ENCODE assay signal across 8 cellular contexts in the genomic region with DNA sequence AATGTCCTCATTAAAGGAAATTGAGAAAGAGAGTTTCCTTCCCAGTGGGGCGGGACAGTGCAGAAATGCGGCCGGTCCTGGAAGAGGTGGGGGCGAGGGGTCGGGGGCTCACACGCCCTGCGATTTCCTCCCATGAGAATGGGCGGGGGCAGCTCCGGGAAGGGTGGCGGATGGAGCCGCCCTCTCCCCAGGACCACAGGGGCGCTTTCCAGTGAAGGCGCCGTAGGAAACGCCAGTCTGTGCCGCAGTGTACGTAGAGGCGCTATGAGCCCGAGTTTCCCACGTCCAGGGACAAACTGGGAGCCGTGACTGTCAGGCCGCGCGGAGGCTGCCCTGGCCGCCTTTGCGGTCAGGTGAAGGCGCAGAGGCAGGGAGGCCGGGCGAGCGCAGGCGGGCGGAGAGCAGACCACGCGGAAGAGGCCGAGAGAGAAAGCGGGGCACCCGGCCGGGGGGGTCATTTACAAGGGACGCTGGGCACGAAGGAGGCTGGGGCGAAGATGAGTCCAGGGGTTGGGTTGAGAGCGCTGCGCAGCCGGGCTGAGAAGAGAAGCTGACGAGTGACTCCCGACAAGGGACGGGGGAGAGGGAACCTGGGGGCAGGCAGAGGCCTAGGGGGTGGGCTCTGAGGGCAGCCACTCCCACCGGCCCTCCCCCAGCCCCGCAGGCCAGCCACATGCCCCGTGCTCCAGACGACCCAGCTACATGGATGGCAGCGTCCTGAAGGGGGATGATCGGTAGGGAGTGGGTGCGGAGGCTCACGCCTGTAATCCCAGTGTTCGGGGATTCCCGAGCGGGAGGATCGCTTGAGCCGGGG. TPM values are rescaled to one million over a fixed set of nuclear protein-coding genes. Genes with fewer than 3 reads are reported as not detected.
A peak's percentile ranks its signal among the peaks of the same experiment; 100 is the strongest.
DNase-seq lines count a peak whose midpoint lies in the region; ATAC-seq and TF ChIP-seq lines count a peak whose summit lies in the region.

No MANE protein-coding gene starts in this region.

- intact Hi-C loops in PC-9 (cut with micrococcal nuclease; ENCODE audit: unreplicated experiment) = no loop called here

- no peaks in the 10 kb centered on the region for H3K9me3 ChIP-seq in PC-9 (ENCODE audit: insufficient read depth, low read depth)

- ATAC-seq in GM18907 (IDR thresholded peaks at IDR 0.05; ENCODE audit: unreplicated experiment) (peak; percentile 59), HG03175 (IDR thresholded peaks at IDR 0.05; ENCODE audit: unreplicated experiment) (peak; percentile 61)

- H3K4me2 ChIP-seq in PC-9 = no peak overlapping the region

- no peaks in the 10 kb centered on the region for H3K27me3 ChIP-seq in PC-9 (ENCODE audit: insufficient read depth, low read depth)

- no peaks in the 10 kb centered on the region for H3K79me2 ChIP-seq in PC-9 (ENCODE audit: low read depth)

- peak; percentile 27 for DNase-seq in AG08395 (ENCODE audit: low spot score)
- DNase-seq in left kidney (ENCODE audit: low read depth, low spot score) = peak; percentile 94
- peak; percentile 36 for DNase-seq in stimulated activated CD4-positive, alpha-beta T cell treated with anti-CD3 and anti-CD28 coated beads, Interleukin-4, amount 100 ng/mL, for 24 hours
- no peak for DNase-seq in PC-9

- POLR2A ChIA-PET in PC-9 (lab: Charles Lee; ENCODE audit: unreplicated experiment) = no interaction called here

- H3K36me3 ChIP-seq in PC-9 (ENCODE audit: low read depth) = no peaks in the 10 kb centered on the region

- no TSS peak for BruUV-seq in PC-9 (replicated peaks; lab: Mats Ljungman, UMichigan)

- no peaks in the 10 kb centered on the region for H3K9me2 ChIP-seq in PC-9 (ENCODE audit: insufficient read depth)

- H3F3A ChIP-seq in PC-9 (ENCODE audit: insufficient read depth, low read depth) = no peaks in the 10 kb centered on the region

- no peak for TF ChIP-seq CTCF in WI38 (IDR thresholded peaks at IDR 0.05; ENCODE audit: low read depth, low read length)
- no peak for TF ChIP-seq CTCF in PC-9 (conservative IDR thresholded peaks at IDR 0.05)

- peak overlapping the region; percentile 50 for H3K4me3 ChIP-seq in WI38 (ENCODE audit: low read depth, low read length)
- no peak overlapping the region for H3K4me3 ChIP-seq in PC-9

- no peaks in the 10 kb centered on the region for H4K20me1 ChIP-seq in PC-9 (ENCODE audit: insufficient read depth)

- H3K27ac ChIP-seq in cingulate gyrus (ENCODE audit: low read depth, low read length) (peak overlapping the region; percentile 79), PC-9 (no peak overlapping the region)

- no peaks in the 10 kb centered on the region for H3K4me1 ChIP-seq in PC-9 (replicated peaks; ENCODE audit: insufficient read depth)

- CTCF ChIA-PET in PC-9 (lab: Charles Lee) = no interaction called here

- no peak overlapping the region for H2AFZ ChIP-seq in PC-9

RNA-seq across cellular contexts. Expression of a gene that starts 45.0 kb away (rescaled TPM):
- 66.5 and 86.8 TPM in 2 replicates for total RNA-seq in PC-9 (2021)

Comparison
In these comparisons a context has a peak if more than half of its experiments do, and no peak if none do; other contexts are left out.
1. DNase-seq: peak in AG08395 (single experiment), left kidney (single experiment) and stimulated activated CD4-positive, alpha-beta T cell treated with anti-CD3 and anti-CD28 coated beads, Interleukin-4, amount 100 ng/mL, for 24 hours (single experiment); none in PC-9 (0 of 2).